Comparison of ENCODE assay signal across 15 cellular contexts in the genomic region with DNA sequence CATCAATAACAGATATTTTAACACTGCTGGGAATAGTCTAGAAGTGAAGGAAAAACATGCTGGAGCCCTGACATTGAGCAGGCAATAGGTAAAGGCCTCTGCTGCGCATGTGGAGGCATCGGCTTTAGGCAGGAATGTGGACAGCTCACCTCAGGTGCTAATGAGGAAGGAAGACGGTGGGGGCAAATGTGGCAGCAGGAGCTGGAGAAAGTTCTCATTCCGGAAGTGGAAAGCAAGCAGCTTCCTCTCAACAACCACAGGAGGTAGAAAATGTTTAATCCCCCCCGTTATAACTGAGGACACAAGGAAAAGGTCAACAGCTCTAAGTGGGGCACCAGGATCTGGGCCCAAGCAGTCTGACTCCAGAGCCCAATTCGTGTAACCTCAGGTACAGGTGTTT. TPM values are rescaled to one million over a fixed set of nuclear protein-coding genes. Genes with fewer than 3 reads are reported as not detected.
DNase-seq lines count a peak whose midpoint lies in the region; ATAC-seq, FAIRE-seq and TF ChIP-seq lines count a peak whose summit lies in the region.
"Had no signal": no experiment of that assay in that cellular context is flagged by ENCODE, and none has a peak within 500 bp of the region (broad histone marks: within the 10 kb centered on the region; RNA-seq: fewer than 3 reads in every experiment).

No MANE protein-coding gene starts in this region.

- TF ChIP-seq EP300 in HepG2 (IDR thresholded peaks at IDR 0.05; ENCODE audit: low read depth in 2 of 2, low read length in 2 of 2) (no peak), HepG2 (CRISPR knock-in tag; IDR thresholded peaks at IDR 0.05; ENCODE audit: borderline replicate concordance) (no peak)

- 0 out of 2 replicates have a peak overlapping the region, but pooled peaks have one; percentile 36 for H3K9ac ChIP-seq in HepG2 (ENCODE audit: insufficient read depth, low read depth, low read length)
- H3K9ac ChIP-seq in OCI-LY3 (ENCODE audit: low read length): no peak overlapping the region
- H3K9ac ChIP-seq: KMS-11 had no signal

- WGBS in HepG2 (ENCODE audit: low lambda C conversion rate): 20% methylated on average over 5 of the region's 6 CpGs
- 40% methylated on average over 3 of the region's 6 CpGs for WGBS in right lobe of liver (ENCODE audit: insufficient coverage, low coverage, low lambda C conversion rate, missing lambda C conversion rate)

- peaks cover 2 to 7% of the 10 kb centered on the region in 2 experiments; a peak in 1 of 5 replicates for H3K27me3 ChIP-seq in HepG2 (ENCODE audit: control insufficient read depth in 1 of 2, insufficient read depth in 2 of 2, low read length in 2 of 2)
- H3K27me3 ChIP-seq in right lobe of liver: no peaks in the 10 kb centered on the region
- no peaks in the 10 kb centered on the region for H3K27me3 ChIP-seq in OCI-LY3 (ENCODE audit: low read depth, low read length)
- no peaks in the 10 kb centered on the region for H3K27me3 ChIP-seq in bronchial epithelial cell (ENCODE audit: control insufficient read depth, insufficient read depth, low read length)
- H3K27me3 ChIP-seq in upper lobe of right lung: no peaks in the 10 kb centered on the region
- H3K27me3 ChIP-seq: heart right ventricle had no signal

- intact Hi-C loops in HepG2 (cut with micrococcal nuclease; ENCODE audit: unreplicated experiment): no loop called here
- intact Hi-C loops in right lobe of liver (cut with DNase I): loop anchor here in 1 of 2 donors (5.0 kb wide), 1 partner anchor 80 kb away; no protein-coding TSS in a partner anchor
- intact Hi-C loops in upper lobe of right lung (cut with DNase I): loop anchor here (5.0 kb wide), 1 partner anchor 85 kb away; no protein-coding TSS in a partner anchor
- intact Hi-C loops in left cardiac atrium (cut with DNase I): loop anchor here in 1 of 2 donors (10.0 kb wide), 1 partner anchor 248 kb away; a partner anchor contains a TSS

- POLR2A ChIA-PET in HepG2 (lab: Yijun Ruan, JAX): interaction anchor here (0.9 to 1.6 kb wide), 5 partner anchors 8 to 103 kb away, joined by 3 to 6 read pairs (median 4); a partner anchor contains a TSS

- TF ChIP-seq POLR2A in HepG2 (IDR thresholded peaks at IDR 0.05; ENCODE audit: insufficient read depth in 1 of 2, low read depth in 2 of 2, low read length in 2 of 2): no peak
- TF ChIP-seq POLR2A in right lobe of liver (IDR thresholded peaks at IDR 0.05): no peak

- H3K4me1 ChIP-seq in HepG2 (ENCODE audit: insufficient read depth, low read length) (peaks cover 33% of the 10 kb centered on the region), right lobe of liver (peaks cover 0 to 10% (median 0%) of the 10 kb centered on the region in 4 donors), OCI-LY3 (ENCODE audit: low read length) (peaks cover 33% of the 10 kb centered on the region), upper lobe of right lung (no peaks in the 10 kb centered on the region)

- in situ Hi-C loops in HepG2 (cut with HindIII; ENCODE audit: extremely low pct_ligation_motif_present, low pct_unique_long_range_greater_than_20kb): loop anchor here (5.0 to 25.0 kb wide), 3 partner anchors 65 to 205 kb away; a partner anchor contains a TSS

- BruUV-seq in HepG2 (replicated peaks; lab: Mats Ljungman, UMichigan): no TSS peak

- H4K20me1 ChIP-seq in HepG2 (ENCODE audit: insufficient read depth, low read length) (no peaks in the 10 kb centered on the region), OCI-LY3 (ENCODE audit: insufficient read depth, low read length) (no peaks in the 10 kb centered on the region)

- H3K9me3 ChIP-seq in HepG2 (ENCODE audit: low read length): no peaks in the 10 kb centered on the region
- H3K9me3 ChIP-seq in right lobe of liver: no peaks in the 10 kb centered on the region
- no peaks in the 10 kb centered on the region for H3K9me3 ChIP-seq in OCI-LY3 (ENCODE audit: insufficient read depth, low read length)
- no peaks in the 10 kb centered on the region for H3K9me3 ChIP-seq in upper lobe of right lung
- H3K9me3 ChIP-seq: heart right ventricle had no signal

- H3K4me3 ChIP-seq in HepG2 (replicated peaks in 1 of 3; ENCODE audit: insufficient read depth in 1 of 3, low read depth in 2 of 3, low read length in 3 of 3) (peak overlapping the region in 1 of 3 experiments; percentile 38; a peak in 2 of 6 replicates), right lobe of liver (no peak overlapping the region), OCI-LY3 (ENCODE audit: low read length) (no peak overlapping the region), bronchial epithelial cell (ENCODE audit: low read depth, low read length) (no peak overlapping the region), upper lobe of right lung (no peak overlapping the region)
- H3K4me3 ChIP-seq: heart right ventricle had no signal

- no peak for ATAC-seq in HepG2
- no peak for ATAC-seq in right lobe of liver
- ATAC-seq in upper lobe of right lung: no peak
- ATAC-seq in GM21526 (IDR thresholded peaks at IDR 0.05; ENCODE audit: low FRiP score, unreplicated experiment): no peak
- ATAC-seq in left cardiac atrium: no peak
- ATAC-seq: Panc1 had no signal

- H2AFZ ChIP-seq in HepG2 (ENCODE audit: low read length) (peak overlapping the region; percentile 91), OCI-LY3 (ENCODE audit: low read depth, low read length) (peak overlapping the region; percentile 86)

- FAIRE-seq in HepG2 (lab: Jason Lieb, UNC): no peak
- FAIRE-seq in bronchial epithelial cell (lab: Jason Lieb, UNC): no peak
- FAIRE-seq: G401.6 had no signal

- TF ChIP-seq CTCF in HepG2 (CRISPR knock-in tag; IDR thresholded peaks at IDR 0.05): no peak
- TF ChIP-seq CTCF in right lobe of liver (IDR thresholded peaks at IDR 0.05): no peak
- no peak for TF ChIP-seq CTCF in OCI-LY3 (IDR thresholded peaks at IDR 0.05; ENCODE audit: low read depth, low read length)
- TF ChIP-seq CTCF in bronchial epithelial cell (IDR thresholded peaks at IDR 0.05; ENCODE audit: insufficient read depth, low read length, severe bottlenecking): no peak
- no peak for TF ChIP-seq CTCF in upper lobe of right lung (IDR thresholded peaks at IDR 0.05)

- DNase-seq in HepG2 (ENCODE audit: low spot score) (no peak), right lobe of liver (no peak), bronchial epithelial cell (ENCODE audit: low read depth) (peak; percentile 29), upper lobe of right lung (no peak), T-helper 9 cell (no peak), left cardiac atrium (no peak)
- DNase-seq: activated T-cell treated with anti-CD3 and anti-CD28 coated beads, Interleukin-2, amount 50 U/mL, for 1 hour; heart right ventricle; NCI-H2171 had no signal

- H3K79me2 ChIP-seq in HepG2 (ENCODE audit: insufficient read depth, low read length): no peaks in the 10 kb centered on the region
- H3K79me2 ChIP-seq in OCI-LY3 (ENCODE audit: low read length): no peaks in the 10 kb centered on the region

- H3K27ac ChIP-seq in HepG2 (ENCODE audit: extremely low read length, insufficient read depth, low read length) (no peak overlapping the region), right lobe of liver (no peak overlapping the region), OCI-LY3 (ENCODE audit: low read length) (no peak overlapping the region), upper lobe of right lung (no peak overlapping the region)
- H3K27ac ChIP-seq: epithelial cell of prostate, heart right ventricle, KMS-11 had no signal

- no peak for TF ChIP-seq RAD21 in HepG2 (CRISPR knock-in tag; IDR thresholded peaks at IDR 0.05)

- CTCF ChIA-PET in HepG2 (lab: Yijun Ruan, JAX; ENCODE audit: low intra/inter-chr PET ratio, low total read pairs): interaction anchor here (2.0 kb wide), 1 partner anchor 87 kb away, joined by 4 read pairs; no protein-coding TSS in a partner anchor

- H3K36me3 ChIP-seq in HepG2 (replicated peaks in 1 of 2; ENCODE audit: control insufficient read depth in 1 of 2, insufficient read depth in 2 of 2, low read length in 2 of 2): no peaks in the 10 kb centered on the region
- H3K36me3 ChIP-seq in right lobe of liver: no peaks in the 10 kb centered on the region
- H3K36me3 ChIP-seq in OCI-LY3 (replicated peaks; ENCODE audit: low read depth, low read length): no peaks in the 10 kb centered on the region
- H3K36me3 ChIP-seq in bronchial epithelial cell (ENCODE audit: control insufficient read depth, insufficient read depth, low read length): no peaks in the 10 kb centered on the region
- H3K36me3 ChIP-seq in upper lobe of right lung: no peaks in the 10 kb centered on the region
- H3K36me3 ChIP-seq: heart right ventricle had no signal

- H3K4me2 ChIP-seq in HepG2 (ENCODE audit: low read depth, low read length): peak overlapping the region; percentile 56
- H3K4me2 ChIP-seq in OCI-LY3 (ENCODE audit: low read length): peak overlapping the region; percentile 32; the same call in 1 of the 2 replicates
- H3K4me2 ChIP-seq: KMS-11 had no signal

RNA-seq across cellular contexts. Expression of a gene that starts 7.6 kb away (rescaled TPM):
- total RNA-seq in HepG2 (2016; rRNA removed; fragmentation: Illumina TruSeq; extraction: Trizol) (2,116 and 2,466 TPM in 2 replicates), right lobe of liver (100 to 1,000 TPM; 573 to 800 (median 663) TPM), bronchial epithelial cell (5,672 and 8,789 TPM in 2 replicates), upper lobe of right lung (1,578 TPM), left cardiac atrium (1,000 to 10,000 TPM; 1,239 to 1,275 TPM)
- total RNA-seq in HepG2 (2016; cell fraction: cytosol; rRNA removed; fragmentation: Illumina TruSeq; extraction: Trizol; ENCODE audit: low read depth): 3,305 and 3,520 TPM in 2 replicates
- total RNA-seq in HepG2 (2016; cell fraction: insoluble cytoplasmic fraction; rRNA removed; fragmentation: Illumina TruSeq; extraction: Trizol): 2,149 and 2,588 TPM in 2 replicates
- 4,929 and 5,069 TPM in 2 replicates for total RNA-seq in HepG2 (2016; cell fraction: membrane; rRNA removed; fragmentation: Illumina TruSeq; extraction: Trizol)
- total RNA-seq in HepG2 (2016; cell fraction: nucleus; rRNA removed; fragmentation: Illumina TruSeq; extraction: Trizol): 644 and 721 TPM in 2 replicates
- polyA plus RNA-seq in HepG2 (2011; rRNA removed): 3,058 and 3,295 TPM in 2 replicates
- polyA plus RNA-seq in HepG2 (2011; cell fraction: cytosol; rRNA removed): 6,315 and 8,239 TPM in 2 replicates
- 1,184 and 1,580 TPM in 2 replicates for polyA plus RNA-seq in HepG2 (2011; cell fraction: nucleus; rRNA removed)
- 3,506 and 4,895 TPM in 2 replicates for polyA plus RNA-seq in HepG2 (2012)
- polyA plus RNA-seq in HepG2 (2016; cell fraction: cytosol; fragmentation: Illumina TruSeq; extraction: Trizol; ENCODE audit: low read depth): 3,347 and 3,785 TPM in 2 replicates
- 2,246 and 2,277 TPM in 2 replicates for polyA plus RNA-seq in HepG2 (2016; cell fraction: insoluble cytoplasmic fraction; fragmentation: Illumina TruSeq; extraction: Trizol; ENCODE audit: low read depth)
- 4,452 and 4,569 TPM in 2 replicates for polyA plus RNA-seq in HepG2 (2016; cell fraction: membrane; fragmentation: Illumina TruSeq; extraction: Trizol; ENCODE audit: low read depth)
- polyA plus RNA-seq in HepG2 (2016; cell fraction: nucleus; fragmentation: Illumina TruSeq; extraction: Trizol; ENCODE audit: insufficient read depth, low read depth): 1,056 and 1,136 TPM in 2 replicates
- polyA minus RNA-seq in HepG2 (2011; rRNA and poly(A)+ RNA removed; ENCODE audit: low replicate concordance): 795 and 1,496 TPM in 2 replicates
- 375 and 432 TPM in 2 replicates for polyA minus RNA-seq in HepG2 (2011; cell fraction: cytosol; rRNA and poly(A)+ RNA removed)
- 180 and 283 TPM in 2 replicates for polyA minus RNA-seq in HepG2 (2011; cell fraction: nucleus; rRNA and poly(A)+ RNA removed)

RNA-seq across cellular contexts. Expression of a gene that starts 44.4 kb away (rescaled TPM):
- total RNA-seq in HepG2 (2016; rRNA removed; fragmentation: Illumina TruSeq; extraction: Trizol) (30.1 and 84.4 TPM in 2 replicates), right lobe of liver (100 to 1,000 TPM in 5 of 6 experiments, 10 to 100 TPM in 1; 68.4 to 549 (median 211) TPM), bronchial epithelial cell (1.1 and 3.8 TPM in 2 replicates), upper lobe of right lung (2,961 TPM), left cardiac atrium (100 to 1,000 TPM; 255 to 433 TPM)
- 19.1 and 22.1 TPM in 2 replicates for total RNA-seq in HepG2 (2016; cell fraction: cytosol; rRNA removed; fragmentation: Illumina TruSeq; extraction: Trizol; ENCODE audit: low read depth)
- total RNA-seq in HepG2 (2016; cell fraction: insoluble cytoplasmic fraction; rRNA removed; fragmentation: Illumina TruSeq; extraction: Trizol): 30.1 and 86.9 TPM in 2 replicates
- total RNA-seq in HepG2 (2016; cell fraction: membrane; rRNA removed; fragmentation: Illumina TruSeq; extraction: Trizol): 23.8 and 31.1 TPM in 2 replicates
- total RNA-seq in HepG2 (2016; cell fraction: nucleus; rRNA removed; fragmentation: Illumina TruSeq; extraction: Trizol): 88.0 and 96.2 TPM in 2 replicates
- polyA plus RNA-seq in HepG2 (2011; rRNA removed): 34.1 and 56.4 TPM in 2 replicates
- 24.7 and 30.8 TPM in 2 replicates for polyA plus RNA-seq in HepG2 (2011; cell fraction: cytosol; rRNA removed)
- polyA plus RNA-seq in HepG2 (2011; cell fraction: nucleus; rRNA removed): 26.5 and 30.9 TPM in 2 replicates
- polyA plus RNA-seq in HepG2 (2012): 73.1 and 87.1 TPM in 2 replicates
- polyA plus RNA-seq in HepG2 (2016; cell fraction: cytosol; fragmentation: Illumina TruSeq; extraction: Trizol; ENCODE audit: low read depth): 44.1 and 51.7 TPM in 2 replicates
- 52.1 and 69.3 TPM in 2 replicates for polyA plus RNA-seq in HepG2 (2016; cell fraction: insoluble cytoplasmic fraction; fragmentation: Illumina TruSeq; extraction: Trizol; ENCODE audit: low read depth)
- 51.1 and 54.1 TPM in 2 replicates for polyA plus RNA-seq in HepG2 (2016; cell fraction: membrane; fragmentation: Illumina TruSeq; extraction: Trizol; ENCODE audit: low read depth)
- 232 and 243 TPM in 2 replicates for polyA plus RNA-seq in HepG2 (2016; cell fraction: nucleus; fragmentation: Illumina TruSeq; extraction: Trizol; ENCODE audit: insufficient read depth, low read depth)
- 2.5 and 52.0 TPM in 2 replicates for polyA minus RNA-seq in HepG2 (2011; rRNA and poly(A)+ RNA removed; ENCODE audit: low replicate concordance)
- 21.3 and 26.3 TPM in 2 replicates for polyA minus RNA-seq in HepG2 (2011; cell fraction: cytosol; rRNA and poly(A)+ RNA removed)
- polyA minus RNA-seq in HepG2 (2011; cell fraction: nucleus; rRNA and poly(A)+ RNA removed): 11.5 and 16.5 TPM in 2 replicates

RNA-seq across cellular contexts. Expression of a gene that starts 50.8 kb away (rescaled TPM):
- total RNA-seq in HepG2 (2016; rRNA removed; fragmentation: Illumina TruSeq; extraction: Trizol) (22.1 and 26.2 TPM in 2 replicates), right lobe of liver (10 to 100 TPM; 38.1 to 97.5 (median 76.0) TPM), bronchial epithelial cell (17.1 and 33.3 TPM in 2 replicates), upper lobe of right lung (143 TPM), left cardiac atrium (10 to 100 TPM; 59.3 to 71.2 TPM)
- 6.5 and 8.8 TPM in 2 replicates for total RNA-seq in HepG2 (2016; cell fraction: cytosol; rRNA removed; fragmentation: Illumina TruSeq; extraction: Trizol; ENCODE audit: low read depth)
- 19.6 and 25.2 TPM in 2 replicates for total RNA-seq in HepG2 (2016; cell fraction: insoluble cytoplasmic fraction; rRNA removed; fragmentation: Illumina TruSeq; extraction: Trizol)
- total RNA-seq in HepG2 (2016; cell fraction: membrane; rRNA removed; fragmentation: Illumina TruSeq; extraction: Trizol): 16.4 and 18.4 TPM in 2 replicates
- total RNA-seq in HepG2 (2016; cell fraction: nucleus; rRNA removed; fragmentation: Illumina TruSeq; extraction: Trizol): 25.2 and 29.3 TPM in 2 replicates
- 23.8 and 35.0 TPM in 2 replicates for polyA plus RNA-seq in HepG2 (2011; rRNA removed)
- polyA plus RNA-seq in HepG2 (2011; cell fraction: cytosol; rRNA removed): 18.9 and 20.3 TPM in 2 replicates
- polyA plus RNA-seq in HepG2 (2011; cell fraction: nucleus; rRNA removed): 67.6 and 71.1 TPM in 2 replicates
- 36.0 and 40.8 TPM in 2 replicates for polyA plus RNA-seq in HepG2 (2012)
- 2.7 and 3.1 TPM in 2 replicates for polyA plus RNA-seq in HepG2 (2016; cell fraction: cytosol; fragmentation: Illumina TruSeq; extraction: Trizol; ENCODE audit: low read depth)
- polyA plus RNA-seq in HepG2 (2016; cell fraction: insoluble cytoplasmic fraction; fragmentation: Illumina TruSeq; extraction: Trizol; ENCODE audit: low read depth): 15.4 and 18.3 TPM in 2 replicates
- polyA plus RNA-seq in HepG2 (2016; cell fraction: membrane; fragmentation: Illumina TruSeq; extraction: Trizol; ENCODE audit: low read depth): 7.8 TPM in 2 replicates
- 29.1 and 30.9 TPM in 2 replicates for polyA plus RNA-seq in HepG2 (2016; cell fraction: nucleus; fragmentation: Illumina TruSeq; extraction: Trizol; ENCODE audit: insufficient read depth, low read depth)
- polyA minus RNA-seq in HepG2 (2011; rRNA and poly(A)+ RNA removed; ENCODE audit: low replicate concordance): 12.5 and 73.9 TPM in 2 replicates
- 20.8 and 29.5 TPM in 2 replicates for polyA minus RNA-seq in HepG2 (2011; cell fraction: cytosol; rRNA and poly(A)+ RNA removed)
- 55.1 and 55.2 TPM in 2 replicates for polyA minus RNA-seq in HepG2 (2011; cell fraction: nucleus; rRNA and poly(A)+ RNA removed)
